9 cellular contexts compared by ENCODE assay signal in the genomic region with DNA sequence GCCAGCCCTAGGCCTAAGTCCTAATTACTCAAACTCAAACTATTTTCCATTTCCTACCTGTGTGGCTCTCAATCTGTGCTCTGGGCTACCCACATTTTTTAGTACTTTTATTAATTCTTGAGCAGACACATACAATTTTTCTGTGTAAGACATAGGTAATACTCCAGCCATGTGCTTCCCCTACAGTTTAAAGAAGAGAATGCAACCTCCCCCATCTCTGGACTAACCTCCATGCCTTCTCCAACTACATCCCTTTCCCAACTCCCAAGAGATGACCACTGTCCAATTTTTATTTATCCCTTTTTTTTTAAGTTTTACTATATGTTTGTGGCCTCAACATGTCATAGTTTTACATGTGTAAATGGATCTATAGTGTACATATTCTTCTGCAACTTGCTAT. TPM values are rescaled to one million over a fixed set of nuclear protein-coding genes. Genes with fewer than 3 reads are reported as not detected.
DNase-seq lines count a peak whose midpoint lies in the region; ATAC-seq, FAIRE-seq and TF ChIP-seq lines count a peak whose summit lies in the region.
"Had no signal": no experiment of that assay in that cellular context is flagged by ENCODE, and none has a peak within 500 bp of the region (broad histone marks: within the 10 kb centered on the region; RNA-seq: fewer than 3 reads in every experiment).

No MANE protein-coding gene starts in this region.

- TF ChIP-seq CTCF in retinal pigment epithelial cell (conservative IDR thresholded peaks at IDR 0.05; ENCODE audit: low read depth, low read length), result peak; percentile 55

- no peak for ATAC-seq in HG02852 (IDR thresholded peaks at IDR 0.05; ENCODE audit: unreplicated experiment)

- no peak for TF ChIP-seq POLR2A in GM12891 (IDR thresholded peaks at IDR 0.05; ENCODE audit: low read depth, low read length)

- no peak for FAIRE-seq in GM12891 (lab: Jason Lieb, UNC)

- DNase-seq in NCI-H2196 (lab: John Stamatoyannopoulos, UW; ENCODE audit: unreplicated experiment), result peak; percentile 7
- no peak for DNase-seq in NCI-H2196 treated with DMSO at 0.1 percent for 48 hours (lab: John Stamatoyannopoulos, UW; ENCODE audit: unreplicated experiment)
- DNase-seq in NCI-H2227 (lab: John Stamatoyannopoulos, UW; ENCODE audit: unreplicated experiment), result peak; percentile 36
- DNase-seq in cerebellar cortex (ENCODE audit: low spot score), result peak; percentile 24
- DNase-seq in retinal pigment epithelial cell (ENCODE audit: low read depth), result no peak
- DNase-seq in GM12891 (ENCODE audit: insufficient read length, low spot score), result no peak
- no peak for DNase-seq in NCI-H1436 (lab: John Stamatoyannopoulos, UW)
- DNase-seq: activated CD4-positive, alpha-beta T cell treated with anti-CD3 and anti-CD28 coated beads for 48 hours had no signal

- no peak overlapping the region for H3K4me3 ChIP-seq in retinal pigment epithelial cell (ENCODE audit: low read length)

TF ChIP-seq in GM12891, 5 proteins besides CTCF, POLR2A, EP300 and RAD21:
- no peak for TF ChIP-seq PAX5 (IDR thresholded peaks at IDR 0.05; ENCODE audit: insufficient read depth, low read length, severe bottlenecking)
- TF ChIP-seq POLR2AphosphoS5 (IDR thresholded peaks at IDR 0.05; ENCODE audit: low read depth, low read length), result no peak
- no peak for TF ChIP-seq POU2F2 (IDR thresholded peaks at IDR 0.05; ENCODE audit: low read depth, low read length)
- no peak for TF ChIP-seq SPI1 (IDR thresholded peaks at IDR 0.05; ENCODE audit: low read depth, low read length)
- no peak for TF ChIP-seq TAF1 (IDR thresholded peaks at IDR 0.05; ENCODE audit: low read depth, low read length)
TF ChIP-seq in GM12891: peak in this region for 0.

RNA-seq across cellular contexts. Expression of a gene that starts 5.8 kb away (rescaled TPM):
- 46.8 TPM for polyA plus RNA-seq in GM12891 (2012; ENCODE audit: low read depth, missing spikeins)

RNA-seq across cellular contexts. Expression of a gene that starts 43.9 kb away (rescaled TPM):
- 0.14 TPM for polyA plus RNA-seq in GM12891 (2012; ENCODE audit: low read depth, missing spikeins)

RNA-seq across cellular contexts. Expression of a gene that starts 52.8 kb away (rescaled TPM):
- 18.4 TPM for polyA plus RNA-seq in GM12891 (2012; ENCODE audit: low read depth, missing spikeins)

Comparison
In these comparisons a context has a peak if more than half of its experiments do, and no peak if none do; other contexts are left out.
1. DNase-seq: peak in NCI-H2196 (single experiment), NCI-H2227 (single experiment) and cerebellar cortex (single experiment); none in NCI-H2196 treated with DMSO at 0.1 percent for 48 hours (single experiment), retinal pigment epithelial cell (single experiment), GM12891 (single experiment) and NCI-H1436 (single experiment).